Comparison of ENCODE assay signal across 1 cellular context in the genomic region with DNA sequence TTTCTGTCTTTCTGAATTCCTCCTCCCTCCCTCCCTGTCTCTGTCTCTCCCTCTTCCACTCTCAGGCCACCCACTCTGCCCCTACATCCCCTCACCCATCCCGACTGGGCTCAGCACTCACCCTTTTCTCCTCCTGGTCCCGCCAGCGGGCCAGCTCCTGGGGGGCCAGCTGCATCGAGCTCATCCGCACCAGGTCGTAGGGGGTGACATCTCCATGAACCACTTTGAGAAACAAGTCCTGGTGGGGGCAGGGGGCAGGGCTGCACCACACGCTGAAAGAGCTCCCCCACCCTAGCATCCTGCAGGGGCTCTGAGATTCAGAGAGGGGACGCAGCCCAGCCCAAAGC.
TF ChIP-seq lines count a peak whose summit lies in the region.

No MANE protein-coding gene starts in this region.

TF ChIP-seq in IMR-90, 13 proteins besides CTCF, POLR2A, EP300 and RAD21:
- TF ChIP-seq, protein P1, sequence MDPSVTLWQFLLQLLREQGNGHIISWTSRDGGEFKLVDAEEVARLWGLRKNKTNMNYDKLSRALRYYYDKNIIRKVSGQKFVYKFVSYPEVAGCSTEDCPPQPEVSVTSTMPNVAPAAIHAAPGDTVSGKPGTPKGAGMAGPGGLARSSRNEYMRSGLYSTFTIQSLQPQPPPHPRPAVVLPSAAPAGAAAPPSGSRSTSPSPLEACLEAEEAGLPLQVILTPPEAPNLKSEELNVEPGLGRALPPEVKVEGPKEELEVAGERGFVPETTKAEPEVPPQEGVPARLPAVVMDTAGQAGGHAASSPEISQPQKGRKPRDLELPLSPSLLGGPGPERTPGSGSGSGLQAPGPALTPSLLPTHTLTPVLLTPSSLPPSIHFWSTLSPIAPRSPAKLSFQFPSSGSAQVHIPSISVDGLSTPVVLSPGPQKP (IDR thresholded peaks at IDR 0.05; ENCODE audit: borderline replicate concordance, low read depth, low read length) = no peak
- TF ChIP-seq BHLHE40 (IDR thresholded peaks at IDR 0.05; ENCODE audit: low read depth, low read length) (no peak), CHD1 (IDR thresholded peaks at IDR 0.05; ENCODE audit: low read depth, low read length) (no peak), RCOR1 (IDR thresholded peaks at IDR 0.05; ENCODE audit: insufficient replicate concordance, low read length) (no peak), NFE2L2 (IDR thresholded peaks at IDR 0.05; ENCODE audit: low read depth, low read length) (no peak), MXI1 (IDR thresholded peaks at IDR 0.05; ENCODE audit: borderline replicate concordance, low read depth, low read length) (no peak), MAFK (IDR thresholded peaks at IDR 0.05; ENCODE audit: low read depth, low read length) (no peak), FOS (IDR thresholded peaks at IDR 0.05; ENCODE audit: low read depth, low read length) (no peak), MAZ (IDR thresholded peaks at IDR 0.05; ENCODE audit: borderline replicate concordance, low read depth, low read length) (no peak), SMC3 (IDR thresholded peaks at IDR 0.05; ENCODE audit: low read depth, low read length) (no peak), CEBPB (IDR thresholded peaks at IDR 0.05; ENCODE audit: low read depth, low read length) (no peak), RFX5 (IDR thresholded peaks at IDR 0.05; ENCODE audit: low read depth, low read length) (no peak)
- TF ChIP-seq, protein P2, sequence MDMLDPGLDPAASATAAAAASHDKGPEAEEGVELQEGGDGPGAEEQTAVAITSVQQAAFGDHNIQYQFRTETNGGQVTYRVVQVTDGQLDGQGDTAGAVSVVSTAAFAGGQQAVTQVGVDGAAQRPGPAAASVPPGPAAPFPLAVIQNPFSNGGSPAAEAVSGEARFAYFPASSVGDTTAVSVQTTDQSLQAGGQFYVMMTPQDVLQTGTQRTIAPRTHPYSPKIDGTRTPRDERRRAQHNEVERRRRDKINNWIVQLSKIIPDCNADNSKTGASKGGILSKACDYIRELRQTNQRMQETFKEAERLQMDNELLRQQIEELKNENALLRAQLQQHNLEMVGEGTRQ (IDR thresholded peaks at IDR 0.05; ENCODE audit: low read depth, low read length) = no peak
